Comparison of ENCODE assay signal across 8 cellular contexts in the genomic region with DNA sequence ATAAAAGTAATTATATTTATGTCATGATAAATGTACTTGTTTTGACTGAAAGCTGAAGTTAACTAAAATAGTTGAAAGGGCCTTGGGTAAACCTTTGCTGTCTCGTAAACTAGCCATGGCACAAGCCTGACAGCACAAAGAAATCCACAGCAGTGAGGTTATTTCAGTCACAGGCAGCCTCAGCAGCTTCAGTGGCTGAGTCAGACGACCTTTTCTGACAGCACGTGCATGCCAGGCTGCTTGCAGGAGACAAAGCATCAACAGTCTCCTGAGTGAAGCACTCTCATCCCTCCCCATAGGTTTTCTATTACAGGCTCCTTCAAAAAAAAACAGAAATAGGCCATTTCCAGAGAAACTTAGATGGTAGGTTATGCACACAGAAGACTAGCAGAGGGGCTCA. TPM values are rescaled to one million over a fixed set of nuclear protein-coding genes. Genes with fewer than 3 reads are reported as not detected.
A peak's percentile ranks its signal among the peaks of the same experiment; 100 is the strongest.
DNase-seq lines count a peak whose midpoint lies in the region; ATAC-seq, FAIRE-seq and TF ChIP-seq lines count a peak whose summit lies in the region.

No MANE protein-coding gene starts in this region.

- H3K27ac ChIP-seq in A673 (ENCODE audit: low read depth, low read length, poor library complexity, severe bottlenecking) (no peak overlapping the region), kidney (ENCODE audit: low read depth in 2 of 2, low read length in 2 of 2) (peak overlapping the region in 1 of 2 donors; percentile 14)

- no peak overlapping the region for H3K4me3 ChIP-seq in A673 (ENCODE audit: low read depth, low read length, poor library complexity, severe bottlenecking)
- H3K4me3 ChIP-seq in kidney (ENCODE audit: low read length in 2 of 2): no peak overlapping the region

- ATAC-seq in GM19452 (IDR thresholded peaks at IDR 0.05; ENCODE audit: unreplicated experiment) (no peak), HG03342 (IDR thresholded peaks at IDR 0.05; ENCODE audit: unreplicated experiment) (no peak)

- CTCF ChIA-PET in A673 (lab: Charles Lee): no interaction called here

- H3K9me3 ChIP-seq in A673 (ENCODE audit: low read depth, low read length, poor library complexity, severe bottlenecking) (no peaks in the 10 kb centered on the region), kidney (ENCODE audit: control insufficient read depth in 1 of 2, low read length in 2 of 2) (no peaks in the 10 kb centered on the region)

- no peaks in the 10 kb centered on the region for H3K27me3 ChIP-seq in A673 (replicated peaks; ENCODE audit: insufficient read depth, low read depth, low read length, poor library complexity)

- H3K36me3 ChIP-seq in A673 (ENCODE audit: insufficient read depth, low read length, poor library complexity, severe bottlenecking) (no peaks in the 10 kb centered on the region), kidney (ENCODE audit: control insufficient read depth in 1 of 2, insufficient read depth in 2 of 2, low read length in 2 of 2) (peaks cover 0 to 4% of the 10 kb centered on the region in 2 donors)

- H3K9ac ChIP-seq in kidney (ENCODE audit: low read length in 2 of 2): no peak overlapping the region

- intact Hi-C loops in A673 (cut with micrococcal nuclease; ENCODE audit: unreplicated experiment): no loop called here
- intact Hi-C loops in kidney (cut with DNase I): no loop called here

- DNase-seq in A673 (ENCODE audit: low spot score) (peak; percentile 11), HS-5 (ENCODE audit: low read depth) (peak; percentile 75), anterior cingulate cortex (lab: John Stamatoyannopoulos, UW) (peak in 33 of 58 donors; percentile 4 to 60 (median 19)), kidney (peak; percentile 55), activated gamma-delta T cell (lab: John Stamatoyannopoulos, UW) (no peak), NCI-H1436 (lab: John Stamatoyannopoulos, UW) (no peak)

- H3K4me1 ChIP-seq in A673 (ENCODE audit: insufficient read depth, low read length, poor library complexity, severe bottlenecking): no peaks in the 10 kb centered on the region
- H3K4me1 ChIP-seq in kidney (ENCODE audit: control insufficient read depth in 1 of 2, insufficient read depth in 1 of 2, low read depth in 1 of 2, low read length in 2 of 2): peaks cover 0 to 25% of the 10 kb centered on the region in 2 donors

- POLR2A ChIA-PET in A673 (lab: Charles Lee; ENCODE audit: low non-redundant PET): no interaction called here

- BruUV-seq in A673 (replicated peaks; lab: Mats Ljungman, UMichigan): no TSS peak

- no peak for FAIRE-seq in kidney (lab: Jason Lieb, UNC)

- TF ChIP-seq CTCF in A673 (conservative IDR thresholded peaks at IDR 0.05; ENCODE audit: low read depth, low read length) (no peak), kidney (IDR thresholded peaks at IDR 0.05; ENCODE audit: borderline replicate concordance, extremely low read depth, insufficient read depth) (no peak)

RNA-seq across cellular contexts. Expression of a gene that starts 34.6 kb away (rescaled TPM):
- total RNA-seq in A673 (2021): 48.4 and 49.8 TPM in 2 replicates
- 20.5 TPM for total RNA-seq in kidney
- polyA plus RNA-seq in kidney (ENCODE audit: insufficient read depth, low read depth, low replicate concordance): 42.7 TPM

Comparison
In these comparisons a context has a peak if more than half of its experiments do, and no peak if none do; other contexts are left out.
1. DNase-seq: peak in A673 (single experiment), HS-5 (single experiment), anterior cingulate cortex (33 of 58) and kidney (single experiment); none in activated gamma-delta T cell (single experiment) and NCI-H1436 (single experiment).